Comparison of ENCODE assay signal across 25 cellular contexts in the genomic region with DNA sequence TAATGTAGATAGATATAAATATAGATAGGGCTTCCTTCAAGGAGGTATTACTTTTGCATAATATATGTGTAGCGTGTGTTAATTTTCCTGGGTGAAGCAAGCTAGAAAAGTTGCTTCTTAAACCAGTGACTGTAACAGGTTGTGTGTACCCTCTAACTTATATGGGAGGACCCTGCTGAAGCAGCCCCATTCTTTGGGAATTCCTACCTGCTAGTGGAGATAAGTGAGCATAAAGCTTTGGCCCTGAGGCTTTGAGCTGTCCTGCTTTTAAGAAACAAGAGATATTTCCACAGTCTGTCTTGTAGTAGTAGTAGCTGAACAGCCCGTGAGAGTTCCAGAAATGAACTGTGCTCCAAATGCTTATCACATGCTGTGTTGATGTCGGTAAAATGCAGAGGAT. TPM values are rescaled to one million over a fixed set of nuclear protein-coding genes. Genes with fewer than 3 reads are reported as not detected.
"Had no signal": no experiment of that assay in that cellular context is flagged by ENCODE, and none has a peak within 500 bp of the region (broad histone marks: within the 10 kb centered on the region; RNA-seq: fewer than 3 reads in every experiment).

No MANE protein-coding gene starts in this region.

- H3K36me3 Mint-ChIP-seq: activated naive CD8-positive, alpha-beta T cell treated with anti-CD3 and anti-CD28 coated beads, Interleukin-2, amount 10 ng/mL, durations not matched to agents 7 days and 5 days had no signal

- ATAC-seq: activated CD4-positive, alpha-beta T cell treated with anti-CD3 and anti-CD28 coated beads for 36 hours; activated T-cell treated with anti-CD3 and anti-CD28 coated beads, Interleukin-2, amount 50 U/mL, for 72 hours; esophagus mucosa; left ventricle myocardium superior; right cardiac atrium; upper lobe of right lung had no signal

- H3K36me3 ChIP-seq: thoracic aorta, upper lobe of right lung had no signal

- H3K4me3 Mint-ChIP-seq: activated B cell treated with CpG ODN at 0.5 μM for 24 hours; activated CD4-positive, alpha-beta T cell treated with anti-CD3 and anti-CD28 coated beads for 36 hours; activated naive CD4-positive, alpha-beta T cell treated with anti-CD3 and anti-CD28 coated beads for 36 hours; activated naive CD8-positive, alpha-beta T cell treated with anti-CD3 and anti-CD28 coated beads, Interleukin-2, amount 10 ng/mL, durations not matched to agents 7 days and 5 days; activated T-cell treated with anti-CD3 and anti-CD28 coated beads, Interleukin-2, amount 50 U/mL, for 72 hours; dendritic cell treated with granulocyte-macrophage colony-stimulating factor and Interleukin-4, amounts not matched to agents 40 ng/mL and 50 ng/mL, for 4 days; nephron had no signal

- H3K4me3 ChIP-seq: thoracic aorta, upper lobe of right lung had no signal

- H3K9me3 ChIP-seq: thoracic aorta, upper lobe of right lung had no signal

- H3K9ac ChIP-seq: parathyroid adenoma had no signal

- DNase-seq: activated B cell treated with CpG ODN at 0.5 μM for 24 hours; activated CD4-positive, alpha-beta T cell treated with anti-CD3 and anti-CD28 coated beads for 36 hours; activated CD4-positive, alpha-beta T cell treated with anti-CD3 and anti-CD28 coated beads, Interleukin-2, amount 50 U/mL, for 48 hours; activated effector memory CD4-positive, alpha-beta T cell treated with Interleukin-2 at 50 U/mL for 16 hours; activated naive CD4-positive, alpha-beta T cell treated with anti-CD3 and anti-CD28 coated beads for 36 hours; activated naive CD8-positive, alpha-beta T cell treated with anti-CD3 and anti-CD28 coated beads, Interleukin-2, amount 10 ng/mL, durations not matched to agents 7 days and 5 days; activated T-cell treated with anti-CD3 and anti-CD28 coated beads, Interleukin-2, amount 50 U/mL, for 72 hours; amniotic stem cell; effector CD4-positive, alpha-beta T cell; foreskin melanocyte; left ventricle myocardium superior; nucleus accumbens; right cardiac atrium; stimulated activated CD4-positive, alpha-beta T cell treated with anti-CD3 and anti-CD28 coated beads, Interleukin-4, amount 100 ng/mL, for 24 hours; stimulated activated naive CD4-positive, alpha-beta T cell treated with Interleukin-2 at 50 U/mL for 16 hours; T-helper 9 cell; upper lobe of right lung had no signal

- H3K4me1 ChIP-seq: parathyroid adenoma, upper lobe of right lung had no signal

- H3K27ac ChIP-seq: parathyroid adenoma, thoracic aorta, upper lobe of right lung had no signal

- H3K27me3 Mint-ChIP-seq: activated B cell treated with CpG ODN at 0.5 μM for 24 hours; dendritic cell treated with granulocyte-macrophage colony-stimulating factor and Interleukin-4, amounts not matched to agents 40 ng/mL and 50 ng/mL, for 4 days had no signal

- H3K4me1 Mint-ChIP-seq: activated B cell treated with CpG ODN at 0.5 μM for 24 hours; activated CD4-positive, alpha-beta T cell treated with anti-CD3 and anti-CD28 coated beads for 36 hours; activated naive CD8-positive, alpha-beta T cell treated with anti-CD3 and anti-CD28 coated beads, Interleukin-2, amount 10 ng/mL, durations not matched to agents 7 days and 5 days had no signal

- H3K9me3 Mint-ChIP-seq: activated B cell treated with CpG ODN at 0.5 μM for 24 hours; activated naive CD4-positive, alpha-beta T cell treated with anti-CD3 and anti-CD28 coated beads for 36 hours; activated naive CD8-positive, alpha-beta T cell treated with anti-CD3 and anti-CD28 coated beads, Interleukin-2, amount 10 ng/mL, durations not matched to agents 7 days and 5 days; dendritic cell treated with granulocyte-macrophage colony-stimulating factor and Interleukin-4, amounts not matched to agents 40 ng/mL and 50 ng/mL, for 4 days; nephron had no signal

- H3K79me2 ChIP-seq: parathyroid adenoma had no signal

- H2AFZ ChIP-seq: parathyroid adenoma had no signal

- H3K27ac Mint-ChIP-seq: activated B cell treated with CpG ODN at 0.5 μM for 24 hours; activated CD4-positive, alpha-beta T cell treated with anti-CD3 and anti-CD28 coated beads for 36 hours; activated naive CD4-positive, alpha-beta T cell treated with anti-CD3 and anti-CD28 coated beads for 36 hours; activated naive CD8-positive, alpha-beta T cell treated with anti-CD3 and anti-CD28 coated beads, Interleukin-2, amount 10 ng/mL, durations not matched to agents 7 days and 5 days; activated T-cell treated with anti-CD3 and anti-CD28 coated beads, Interleukin-2, amount 50 U/mL, for 72 hours; dendritic cell treated with granulocyte-macrophage colony-stimulating factor and Interleukin-4, amounts not matched to agents 40 ng/mL and 50 ng/mL, for 4 days; nephron had no signal

- H3K27me3 ChIP-seq: upper lobe of right lung had no signal

RNA-seq across cellular contexts. Expression of a gene that starts 8.6 kb away (rescaled TPM):
- total RNA-seq: activated B cell treated with CpG ODN at 0.5 μM for 24 hours; activated CD4-positive, alpha-beta T cell treated with anti-CD3 and anti-CD28 coated beads for 36 hours; activated naive CD4-positive, alpha-beta T cell treated with anti-CD3 and anti-CD28 coated beads for 36 hours; activated naive CD8-positive, alpha-beta T cell treated with anti-CD3 and anti-CD28 coated beads, Interleukin-2, amount 10 ng/mL, durations not matched to agents 7 days and 5 days; activated T-cell treated with anti-CD3 and anti-CD28 coated beads, Interleukin-2, amount 50 U/mL, for 72 hours; chondrocyte; myocyte; T-helper 1 cell treated with Interleukin-12 subunit alpha and Interleukin-12 subunit beta and Interleukin-4 antibody, amounts not matched to agents 30 ng/mL and 1 ng/mL, for 36 hours had no signal
